24 cellular contexts compared by ENCODE assay signal in genomic region chrX:105695451-105695850, GRCh38.
DNase-seq lines count a peak whose midpoint lies in the region; ATAC-seq, FAIRE-seq and TF ChIP-seq lines count a peak whose summit lies in the region.
"Had no signal": no experiment of that assay in that cellular context is flagged by ENCODE, and none has a peak within 500 bp of the region (broad histone marks: within the 10 kb centered on the region; RNA-seq: fewer than 3 reads in every experiment).

No MANE protein-coding gene starts in this region.

- H4K20me1 ChIP-seq in astrocyte (ENCODE audit: insufficient read depth, low read length) (no peaks in the 10 kb centered on the region), smooth muscle cell (ENCODE audit: low read depth) (no peaks in the 10 kb centered on the region)

- TF ChIP-seq CTCF in astrocyte (IDR thresholded peaks at IDR 0.05; ENCODE audit: insufficient read depth, low read depth, low read length) (no peak), fibroblast of villous mesenchyme (IDR thresholded peaks at IDR 0.05; ENCODE audit: insufficient read depth, low read depth, low read length) (no peak), smooth muscle cell (IDR thresholded peaks at IDR 0.05; ENCODE audit: borderline replicate concordance, insufficient read depth, poor library complexity, severe bottlenecking) (no peak), dorsolateral prefrontal cortex (IDR thresholded peaks at IDR 0.05 in 54 of 56, conservative IDR thresholded peaks at IDR 0.05 in 2 of 56; ENCODE audit: low read depth in 1 of 56, partially characterized antibody in 56 of 56) (no peak)

- H3K4me1 Mint-ChIP-seq in astrocyte (ENCODE audit: low read depth, unreplicated experiment) = peaks cover 3% of the 10 kb centered on the region

- no peak overlapping the region for H2AFZ ChIP-seq in astrocyte (ENCODE audit: low read depth, low read length)
- no peak overlapping the region for H2AFZ ChIP-seq in smooth muscle cell (ENCODE audit: low read depth)

- H3K4me3 ChIP-seq in astrocyte (ENCODE audit: insufficient read depth, low read depth, low read length) = no peak overlapping the region
- H3K4me3 ChIP-seq in fibroblast of villous mesenchyme (ENCODE audit: low read depth, low read length) = no peak overlapping the region
- no peak overlapping the region for H3K4me3 ChIP-seq in smooth muscle cell
- H3K4me3 ChIP-seq in dorsolateral prefrontal cortex = no peak overlapping the region
- H3K4me3 ChIP-seq: adrenal gland, esophagus squamous epithelium, K562, right atrium auricular region, upper lobe of left lung had no signal

- intact Hi-C loops in left cardiac atrium (cut with DNase I) = no loop called here
- intact Hi-C loops in dorsolateral prefrontal cortex (cut with DNase I) = no loop called here

- H3K27ac Mint-ChIP-seq in astrocyte (ENCODE audit: unreplicated experiment) = no peak overlapping the region

- H3K27ac ChIP-seq in astrocyte (ENCODE audit: low read depth, low read length) = no peak overlapping the region
- H3K27ac ChIP-seq in smooth muscle cell (ENCODE audit: low read depth) = peak overlapping the region; percentile 75
- H3K27ac ChIP-seq in dorsolateral prefrontal cortex = no peak overlapping the region
- H3K27ac ChIP-seq: adrenal gland, esophagus squamous epithelium, right atrium auricular region, upper lobe of left lung, WERI-Rb-1 had no signal

- 32% methylated on average over 1 of the region's 1 CpG for WGBS in smooth muscle cell (ENCODE audit: low lambda C conversion rate)

- no peaks in the 10 kb centered on the region for H3K9me3 Mint-ChIP-seq in astrocyte (ENCODE audit: unreplicated experiment)

- DNase-seq in HT1080 (ENCODE audit: low read depth) (peak; percentile 70), astrocyte (ENCODE audit: low read depth) (peak; percentile 44), fibroblast of villous mesenchyme (ENCODE audit: low read depth) (peak; percentile 13), smooth muscle cell (lab: John Stamatoyannopoulos, UW; ENCODE audit: unreplicated experiment) (no peak), left cardiac atrium (no peak), dorsolateral prefrontal cortex (no peak)
- DNase-seq: activated CD4-positive, alpha-beta T cell treated with anti-CD3 and anti-CD28 coated beads, Interleukin-2, amount 50 U/mL, for 1 hour; activated CD8-positive, alpha-beta memory T cell treated with anti-CD3 and anti-CD28 coated beads, Interleukin-2, amount 50 U/mL, for 4 hours; activated effector memory CD4-positive, alpha-beta T cell treated with anti-CD3 and anti-CD28 coated beads, Interleukin-2, amount 50 U/mL, for 16 hours; adrenal gland; AML-193; cerebellar nuclear complex; DMS79 treated with DMSO at 0.1 percent for 48 hours; effector memory CD4-positive, alpha-beta T cell; esophagus squamous epithelium; NCI-H1930; OCI-M1; stimulated activated CD8-positive, alpha-beta memory T cell treated with anti-CD3 and anti-CD28 coated beads, Interleukin-4, amount 100 ng/mL, for 48 hours; T-helper 2 cell; upper lobe of left lung; WERI-Rb-1 had no signal

- H3K4me2 ChIP-seq in astrocyte (ENCODE audit: low read length) (no peak overlapping the region), smooth muscle cell (no peak overlapping the region)

- H3K4me1 ChIP-seq in astrocyte (ENCODE audit: insufficient read depth, low read length) (no peaks in the 10 kb centered on the region), smooth muscle cell (ENCODE audit: low read depth) (no peaks in the 10 kb centered on the region)
- H3K4me1 ChIP-seq: adrenal gland, esophagus squamous epithelium, right atrium auricular region, upper lobe of left lung had no signal

- H3K9ac ChIP-seq in astrocyte (ENCODE audit: low read length) (no peak overlapping the region), smooth muscle cell (ENCODE audit: low read depth) (peak overlapping the region; percentile 3)

- H3K79me2 ChIP-seq in astrocyte (ENCODE audit: insufficient read depth, low read length) (no peaks in the 10 kb centered on the region), smooth muscle cell (ENCODE audit: low read depth) (no peaks in the 10 kb centered on the region)

- no peaks in the 10 kb centered on the region for H3K36me3 ChIP-seq in astrocyte (ENCODE audit: insufficient read depth, low read length)
- H3K36me3 ChIP-seq in smooth muscle cell (ENCODE audit: low read depth) = no peaks in the 10 kb centered on the region
- H3K36me3 ChIP-seq: adrenal gland, esophagus squamous epithelium, right atrium auricular region, upper lobe of left lung, WERI-Rb-1 had no signal

- H3K27me3 ChIP-seq in astrocyte (ENCODE audit: insufficient read depth, low read length) = no peaks in the 10 kb centered on the region
- no peaks in the 10 kb centered on the region for H3K27me3 ChIP-seq in smooth muscle cell (ENCODE audit: low read depth)
- H3K27me3 ChIP-seq in dorsolateral prefrontal cortex = peaks cover 0 to 80% (median 14%) of the 10 kb centered on the region in 45 donors
- H3K27me3 ChIP-seq: adrenal gland, esophagus squamous epithelium, right atrium auricular region, upper lobe of left lung had no signal

- H3K4me3 Mint-ChIP-seq in astrocyte (ENCODE audit: unreplicated experiment) = no peak overlapping the region

- H3K9me3 ChIP-seq in astrocyte (ENCODE audit: insufficient read depth, low read depth, low read length) (no peaks in the 10 kb centered on the region), smooth muscle cell (replicated peaks; ENCODE audit: low read depth) (no peaks in the 10 kb centered on the region)
- H3K9me3 ChIP-seq: adrenal gland, esophagus squamous epithelium, right atrium auricular region, upper lobe of left lung had no signal

- ATAC-seq in left cardiac atrium (no peak), GM21786 (IDR thresholded peaks at IDR 0.05; ENCODE audit: unreplicated experiment) (no peak)
- ATAC-seq: K562 had no signal

- FAIRE-seq in astrocyte (lab: Jason Lieb, UNC) = no peak
- FAIRE-seq: K562 had no signal

- no peaks in the 10 kb centered on the region for H3K27me3 Mint-ChIP-seq in astrocyte (ENCODE audit: low read depth, unreplicated experiment)

- no peaks in the 10 kb centered on the region for H3F3A ChIP-seq in smooth muscle cell (ENCODE audit: low read depth)

- H3K36me3 Mint-ChIP-seq in astrocyte (ENCODE audit: low read depth, unreplicated experiment) = no peaks in the 10 kb centered on the region

Comparison
In these comparisons a context has a peak if more than half of its experiments do, and no peak if none do; other contexts are left out.
1. DNase-seq: peak in HT1080 (single experiment), astrocyte (single experiment) and fibroblast of villous mesenchyme (single experiment); none in smooth muscle cell (single experiment), left cardiac atrium (single experiment) and dorsolateral prefrontal cortex (0 of 10).